ENCODE assay signal across 8 cellular contexts in genomic region chr5:172932313-172933017, GRCh38. TPM values are rescaled to one million over a fixed set of nuclear protein-coding genes. Genes with fewer than 3 reads are reported as not detected.
DNase-seq lines count a peak whose midpoint lies in the region; ATAC-seq and TF ChIP-seq lines count a peak whose summit lies in the region.

No MANE protein-coding gene starts in this region.

- peak; percentile 81 for TF ChIP-seq CTCF in activated B cell treated with CpG ODN at 0.5 μM for 24 hours (IDR thresholded peaks at IDR 0.05)
- TF ChIP-seq CTCF in breast epithelium (IDR thresholded peaks at IDR 0.05) = peak; percentile 93 to 98 (median 97)

- H3K4me1 ChIP-seq in breast epithelium = peaks cover 0 to 3% of the 10 kb centered on the region in 2 donors

- TF ChIP-seq POLR2A in breast epithelium (IDR thresholded peaks at IDR 0.05) = no peak

- CTCF ChIA-PET in activated B cell treated with CpG ODN at 0.5 μM for 24 hours (lab: Charles Lee) = interaction anchor here (0.7 to 11.2 kb wide), 19 partner anchors 9 to 235 kb away, joined by 3 to 194 read pairs (median 5); partner anchors contain the start of genes ATP6V0E1 and DUSP1

- H3K4me3 ChIP-seq in breast epithelium = no peak overlapping the region

- no peak overlapping the region for H3K4me3 Mint-ChIP-seq in activated B cell treated with CpG ODN at 0.5 μM for 24 hours

- H3K36me3 Mint-ChIP-seq in activated B cell treated with CpG ODN at 0.5 μM for 24 hours (ENCODE audit: low read depth) = peaks cover 63% of the 10 kb centered on the region

- no peak overlapping the region for H3K27ac Mint-ChIP-seq in activated B cell treated with CpG ODN at 0.5 μM for 24 hours

- H3K4me1 Mint-ChIP-seq in activated B cell treated with CpG ODN at 0.5 μM for 24 hours = peaks cover 17% of the 10 kb centered on the region

- H3K36me3 ChIP-seq in breast epithelium = no peaks in the 10 kb centered on the region

- no peaks in the 10 kb centered on the region for H3K9me3 ChIP-seq in breast epithelium

- intact Hi-C loops in activated B cell treated with CpG ODN at 0.5 μM for 24 hours (cut with micrococcal nuclease) (loop anchor here (1.0 to 5.0 kb wide), 4 partner anchors 21 to 455 kb away; no protein-coding TSS in a partner anchor), breast epithelium (cut with DNase I; ENCODE audit: low total_unique reads) (loop anchor here (5.0 kb wide), 1 partner anchor 220 kb away; no protein-coding TSS in a partner anchor)

- no peaks in the 10 kb centered on the region for H3K27me3 ChIP-seq in breast epithelium

- no peaks in the 10 kb centered on the region for H3K27me3 Mint-ChIP-seq in activated B cell treated with CpG ODN at 0.5 μM for 24 hours

- no peaks in the 10 kb centered on the region for H3K9me3 Mint-ChIP-seq in activated B cell treated with CpG ODN at 0.5 μM for 24 hours

- DNase-seq in D341Med (ENCODE audit: low spot score) (peak; percentile 91), NCI-H1092 treated with DMSO at 0.1 percent for 48 hours (lab: John Stamatoyannopoulos, UW) (peak; percentile 10), activated B cell treated with CpG ODN at 0.5 μM for 24 hours (peak; percentile 58), breast epithelium (ENCODE audit: low spot score in 2 of 2) (peak; percentile 64 to 81), kidney glomerular epithelial cell (lab: John Stamatoyannopoulos, UW) (peak; percentile 63), HK-2 (ENCODE audit: unreplicated experiment) (no peak)
- peak; percentile 65 to 70 for DNase-seq in stimulated activated CD4-positive, alpha-beta T cell treated with anti-CD3 and anti-CD28 coated beads, Interleukin-1b, Interleukin-23, amount 100 ng/mL, for 4 hours (ENCODE audit: low read depth in 2 of 2)

- no peak overlapping the region for H3K27ac ChIP-seq in breast epithelium

- POLR2A ChIA-PET in activated B cell treated with CpG ODN at 0.5 μM for 24 hours (lab: Charles Lee) = interaction anchor here (0.6 to 3.4 kb wide), 3 partner anchors 128 to 218 kb away, joined by 7 to 31 read pairs (median 7); partner anchors contain the start of gene DUSP1

- ATAC-seq in GM21723 (IDR thresholded peaks at IDR 0.05; ENCODE audit: unreplicated experiment) = peak; percentile 84
- ATAC-seq in activated B cell treated with CpG ODN at 0.5 μM for 24 hours (ENCODE audit: low read depth) = peak; percentile 92

RNA-seq across cellular contexts. Expression of gene RPL26L1, which starts 26.8 kb away (rescaled TPM):
- total RNA-seq in activated B cell treated with CpG ODN at 0.5 μM for 24 hours = 28.3 and 30.1 TPM in 2 replicates
- 10 to 100 TPM; 21.4 to 34.1 (median 22.0) TPM for total RNA-seq in breast epithelium

RNA-seq across cellular contexts. Expression of gene ATP6V0E1, which starts 51.1 kb away (rescaled TPM):
- 191 and 212 TPM in 2 replicates for total RNA-seq in activated B cell treated with CpG ODN at 0.5 μM for 24 hours
- 100 to 1,000 TPM; 173 to 219 (median 185) TPM for total RNA-seq in breast epithelium
